Comparison of ENCODE assay signal across 8 cellular contexts in the genomic region with DNA sequence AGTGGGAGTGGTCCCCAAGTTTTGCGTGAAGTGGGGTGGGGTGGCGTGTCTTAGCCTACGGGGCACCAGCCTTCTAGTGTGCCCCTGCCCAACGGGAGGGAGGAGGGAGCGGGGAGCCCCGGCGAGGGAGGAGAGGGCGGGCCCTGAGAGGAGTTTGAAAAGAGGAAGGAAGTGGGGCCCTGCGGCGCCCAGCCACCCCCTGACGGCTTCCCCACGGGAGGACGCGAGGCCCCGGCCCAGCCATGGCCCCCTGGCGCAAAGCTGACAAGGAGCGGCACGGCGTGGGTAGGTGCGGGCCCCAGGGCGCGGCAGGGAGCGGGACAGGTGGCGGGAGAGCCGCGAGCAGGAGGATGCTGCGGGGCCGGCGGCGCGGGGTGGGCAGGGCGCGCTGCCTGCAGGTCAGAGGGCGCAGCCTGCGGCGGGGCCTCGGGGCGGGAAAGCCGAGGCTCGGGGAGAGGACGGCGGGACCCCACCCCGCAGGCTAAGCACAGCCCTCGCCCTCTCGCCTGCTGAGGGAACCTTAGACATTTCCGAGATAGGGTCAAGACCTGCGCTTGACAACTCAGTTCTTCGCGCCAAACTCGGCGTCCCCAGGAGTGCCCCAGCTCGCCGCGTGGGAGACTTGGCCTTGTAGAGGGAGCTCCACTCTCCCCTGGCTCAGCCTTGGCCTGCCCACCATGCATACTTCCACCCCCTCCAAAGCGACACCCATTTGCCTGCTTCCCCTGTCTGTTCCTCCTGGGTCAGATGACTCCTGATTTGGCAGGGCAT. TPM values are rescaled to one million over a fixed set of nuclear protein-coding genes. Genes with fewer than 3 reads are reported as not detected.
A peak's percentile ranks its signal among the peaks of the same experiment; 100 is the strongest.
DNase-seq lines count a peak whose midpoint lies in the region; ATAC-seq and TF ChIP-seq lines count a peak whose summit lies in the region.

Gene DOCK2, plus strand, starts transcription at position 191 of the 771 bp plus-strand sequence. Its CDS starts 52 bp downstream, at position 243.

- H3K27me3 ChIP-seq in mononuclear cell (ENCODE audit: insufficient read depth, low read length) = no peaks in the 10 kb centered on the region

- TF ChIP-seq CTCF in activated B cell treated with CpG ODN at 0.5 μM for 24 hours (IDR thresholded peaks at IDR 0.05) (no peak), coronary artery (IDR thresholded peaks at IDR 0.05) (no peak)

- H3K4me3 ChIP-seq in coronary artery = peak within 1 kb of the TSS; percentile 71
- peak within 1 kb of the TSS; percentile 74 for H3K4me3 ChIP-seq in mononuclear cell (ENCODE audit: low read length)

- H3K4me1 Mint-ChIP-seq in activated B cell treated with CpG ODN at 0.5 μM for 24 hours = peaks cover 56% of the 10 kb centered on the region

- H3K9me3 ChIP-seq in mononuclear cell (ENCODE audit: low read depth, low read length) = no peaks in the 10 kb centered on the region

- no peaks in the 10 kb centered on the region for H3K27me3 Mint-ChIP-seq in activated B cell treated with CpG ODN at 0.5 μM for 24 hours

- peak within 1 kb of the TSS; percentile 90 for H3K4me3 Mint-ChIP-seq in activated B cell treated with CpG ODN at 0.5 μM for 24 hours

- peaks cover 10% of the 10 kb centered on the region for H3K9me3 Mint-ChIP-seq in activated B cell treated with CpG ODN at 0.5 μM for 24 hours

- H3K4me1 ChIP-seq in mononuclear cell (ENCODE audit: insufficient read depth, low read length) = peaks cover 55% of the 10 kb centered on the region

- POLR2A ChIA-PET in activated B cell treated with CpG ODN at 0.5 μM for 24 hours (lab: Charles Lee) = interaction anchor here (0.7 to 2.6 kb wide), 12 partner anchors 9 to 1115 kb away, joined by 3 to 46 read pairs (median 6); partner anchors contain the start of gene SPDL1

- peak within 1 kb of the TSS in 1 of 2 donors; percentile 76 for H3K27ac ChIP-seq in coronary artery

- intact Hi-C loops in activated B cell treated with CpG ODN at 0.5 μM for 24 hours (cut with micrococcal nuclease) = loop anchor here (1.0 to 5.0 kb wide), 8 partner anchors 10 to 1345 kb away; partner anchors contain the start of genes SPDL1 and WWC1

- peaks cover 44% of the 10 kb centered on the region for H3K36me3 Mint-ChIP-seq in activated B cell treated with CpG ODN at 0.5 μM for 24 hours (ENCODE audit: low read depth)

- H3K27ac Mint-ChIP-seq in activated B cell treated with CpG ODN at 0.5 μM for 24 hours = peak within 1 kb of the TSS; percentile 91

- CTCF ChIA-PET in activated B cell treated with CpG ODN at 0.5 μM for 24 hours (lab: Charles Lee) = interaction anchor here (0.8 to 1.4 kb wide), 3 partner anchors 19 to 65 kb away, joined by 3 to 7 read pairs (median 3); partner anchors contain the start of gene SPDL1

- DNase-seq in NCI-H146 (lab: John Stamatoyannopoulos, UW) = peak; percentile 1
- DNase-seq in NCI-H146 treated with DMSO at 0.1 percent for 48 hours (lab: John Stamatoyannopoulos, UW; ENCODE audit: unreplicated experiment) = no peak
- DNase-seq in activated B cell treated with CpG ODN at 0.5 μM for 24 hours = peak; percentile 76
- DNase-seq in coronary artery (ENCODE audit: low spot score) = no peak
- DNase-seq in stimulated activated CD8-positive, alpha-beta memory T cell treated with anti-CD3 and anti-CD28 coated beads, Interleukin-7, amount 100 ng/mL, for 24 hours (ENCODE audit: low read depth) = peak; percentile 46
- no peak for DNase-seq in NCI-H345 (lab: John Stamatoyannopoulos, UW)

- ATAC-seq in HG03354 (IDR thresholded peaks at IDR 0.05; ENCODE audit: poor library complexity, severe bottlenecking, unreplicated experiment) (peak; percentile 93), activated B cell treated with CpG ODN at 0.5 μM for 24 hours (ENCODE audit: low read depth) (peak; percentile 92)

RNA-seq across cellular contexts. Expression of gene DOCK2, which starts in this region (rescaled TPM):
- total RNA-seq in activated B cell treated with CpG ODN at 0.5 μM for 24 hours (274 and 344 TPM in 2 replicates), mononuclear cell (244 TPM)

Comparison
In these comparisons a context has a peak if more than half of its experiments do, and no peak if none do; other contexts are left out.
1. DNase-seq: peak in NCI-H146 (single experiment), activated B cell treated with CpG ODN at 0.5 μM for 24 hours (single experiment) and stimulated activated CD8-positive, alpha-beta memory T cell treated with anti-CD3 and anti-CD28 coated beads, Interleukin-7, amount 100 ng/mL, for 24 hours (single experiment); none in NCI-H146 treated with DMSO at 0.1 percent for 48 hours (single experiment), coronary artery (single experiment) and NCI-H345 (single experiment).